In the genomic region with DNA sequence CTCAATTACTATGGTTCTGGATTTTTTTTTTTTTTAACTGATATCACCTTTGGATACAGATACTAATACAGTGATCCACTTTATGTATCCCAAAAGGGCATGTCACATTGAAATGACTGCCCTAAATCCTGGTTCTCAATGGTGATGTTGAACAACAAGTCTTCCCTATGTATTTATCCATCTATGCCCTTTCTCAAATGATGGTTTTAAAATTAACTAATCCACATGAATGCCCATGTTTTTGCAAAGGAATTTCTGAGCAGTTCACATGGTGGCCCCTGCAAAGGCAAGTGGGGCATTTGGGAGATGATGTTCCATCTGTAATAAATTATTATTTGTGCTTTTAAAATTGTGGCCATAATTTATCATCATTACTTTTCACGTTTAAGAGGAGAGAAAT, we compare ENCODE assay signal across 1 cellular context.
TF ChIP-seq lines count a peak whose summit lies in the region.

No MANE protein-coding gene starts in this region.

TF ChIP-seq in K562, 482 proteins besides CTCF, POLR2A, EP300 and RAD21:
- TF ChIP-seq SOX6 (IDR thresholded peaks at IDR 0.05) (no peak), ELF1 (tag; IDR thresholded peaks at IDR 0.05) (no peak), MIER1 (IDR thresholded peaks at IDR 0.05; ENCODE audit: low read depth) (no peak), PHF20 (IDR thresholded peaks at IDR 0.05; ENCODE audit: partially characterized antibody) (no peak), RBM22 (IDR thresholded peaks at IDR 0.05; ENCODE audit: low read depth, low read length, poor library complexity, severe bottlenecking) (no peak), RBBP5 (IDR thresholded peaks at IDR 0.05; ENCODE audit: borderline replicate concordance, insufficient read depth, low read length, poor library complexity, severe bottlenecking) (no peak), NFXL1 (CRISPR knock-in tag; IDR thresholded peaks at IDR 0.05) (no peak)
- TF ChIP-seq, protein P1, sequence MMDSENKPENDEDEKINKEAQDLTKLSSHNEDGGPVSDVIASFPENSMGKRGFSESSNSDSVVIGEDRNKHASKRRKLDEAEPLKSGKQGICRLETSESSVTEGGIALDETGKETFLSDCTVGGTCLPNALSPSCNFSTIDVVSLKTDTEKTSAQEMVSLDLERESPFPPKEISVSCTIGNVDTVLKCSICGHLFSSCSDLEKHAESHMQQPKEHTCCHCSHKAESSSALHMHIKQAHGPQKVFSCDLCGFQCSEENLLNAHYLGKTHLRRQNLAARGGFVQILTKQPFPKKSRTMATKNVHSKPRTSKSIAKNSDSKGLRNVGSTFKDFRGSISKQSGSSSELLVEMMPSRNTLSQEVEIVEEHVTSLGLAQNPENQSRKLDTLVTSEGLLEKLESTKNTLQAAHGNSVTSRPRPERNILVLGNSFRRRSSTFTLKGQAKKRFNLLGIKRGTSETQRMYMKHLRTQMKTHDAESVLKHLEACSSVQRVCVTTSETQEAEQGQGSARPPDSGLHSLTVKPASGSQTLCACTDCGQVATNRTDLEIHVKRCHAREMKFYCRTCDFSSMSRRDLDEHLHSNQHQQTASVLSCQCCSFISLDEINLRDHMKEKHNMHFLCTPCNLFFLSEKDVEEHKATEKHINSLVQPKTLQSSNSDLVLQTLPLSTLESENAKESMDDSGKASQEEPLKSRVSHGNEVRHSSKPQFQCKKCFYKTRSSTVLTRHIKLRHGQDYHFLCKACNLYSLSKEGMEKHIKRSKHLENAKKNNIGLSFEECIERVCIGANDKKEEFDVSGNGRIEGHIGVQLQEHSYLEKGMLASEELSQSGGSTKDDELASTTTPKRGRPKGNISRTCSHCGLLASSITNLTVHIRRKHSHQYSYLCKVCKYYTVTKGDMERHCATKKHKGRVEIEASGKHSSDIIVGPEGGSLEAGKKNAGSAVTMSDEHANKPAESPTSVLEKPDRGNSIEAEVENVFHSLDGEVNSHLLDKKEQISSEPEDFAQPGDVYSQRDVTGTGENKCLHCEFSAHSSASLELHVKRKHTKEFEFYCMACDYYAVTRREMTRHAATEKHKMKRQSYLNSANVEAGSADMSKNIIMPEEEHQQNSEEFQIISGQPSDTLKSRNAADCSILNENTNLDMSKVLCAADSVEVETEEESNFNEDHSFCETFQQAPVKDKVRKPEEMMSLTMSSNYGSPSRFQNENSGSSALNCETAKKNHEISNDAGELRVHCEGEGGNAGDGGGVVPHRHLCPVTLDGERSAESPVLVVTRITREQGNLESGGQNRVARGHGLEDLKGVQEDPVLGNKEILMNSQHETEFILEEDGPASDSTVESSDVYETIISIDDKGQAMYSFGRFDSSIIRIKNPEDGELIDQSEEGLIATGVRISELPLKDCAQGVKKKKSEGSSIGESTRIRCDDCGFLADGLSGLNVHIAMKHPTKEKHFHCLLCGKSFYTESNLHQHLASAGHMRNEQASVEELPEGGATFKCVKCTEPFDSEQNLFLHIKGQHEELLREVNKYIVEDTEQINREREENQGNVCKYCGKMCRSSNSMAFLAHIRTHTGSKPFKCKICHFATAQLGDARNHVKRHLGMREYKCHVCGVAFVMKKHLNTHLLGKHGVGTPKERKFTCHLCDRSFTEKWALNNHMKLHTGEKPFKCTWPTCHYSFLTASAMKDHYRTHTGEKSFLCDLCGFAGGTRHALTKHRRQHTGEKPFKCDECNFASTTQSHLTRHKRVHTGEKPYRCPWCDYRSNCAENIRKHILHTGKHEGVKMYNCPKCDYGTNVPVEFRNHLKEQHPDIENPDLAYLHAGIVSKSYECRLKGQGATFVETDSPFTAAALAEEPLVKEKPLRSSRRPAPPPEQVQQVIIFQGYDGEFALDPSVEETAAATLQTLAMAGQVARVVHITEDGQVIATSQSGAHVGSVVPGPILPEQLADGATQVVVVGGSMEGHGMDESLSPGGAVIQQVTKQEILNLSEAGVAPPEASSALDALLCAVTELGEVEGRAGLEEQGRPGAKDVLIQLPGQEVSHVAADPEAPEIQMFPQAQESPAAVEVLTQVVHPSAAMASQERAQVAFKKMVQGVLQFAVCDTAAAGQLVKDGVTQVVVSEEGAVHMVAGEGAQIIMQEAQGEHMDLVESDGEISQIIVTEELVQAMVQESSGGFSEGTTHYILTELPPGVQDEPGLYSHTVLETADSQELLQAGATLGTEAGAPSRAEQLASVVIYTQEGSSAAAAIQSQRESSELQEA (IDR thresholded peaks at IDR 0.05; ENCODE audit: low read depth): no peak
